16 cellular contexts compared by ENCODE assay signal in the genomic region with DNA sequence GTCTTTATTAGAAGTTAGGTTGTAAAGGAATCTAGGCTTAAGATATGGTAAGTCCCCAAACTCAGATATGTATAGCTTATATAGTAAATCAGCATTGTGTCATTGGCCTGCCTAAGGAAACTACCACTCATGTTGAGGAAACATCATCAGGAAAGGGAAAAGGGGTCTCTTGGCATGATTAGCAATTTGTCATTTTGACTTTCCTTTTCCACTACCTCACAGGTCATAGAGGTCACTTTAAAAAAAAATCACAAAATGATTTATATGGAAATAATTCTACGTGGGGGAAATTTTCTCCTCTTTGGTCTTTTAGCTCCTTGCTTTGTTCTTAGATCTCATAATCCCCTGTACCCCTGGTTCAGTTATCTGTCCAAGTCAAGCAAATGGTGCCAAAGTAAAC.
DNase-seq lines count a peak whose midpoint lies in the region; ATAC-seq and TF ChIP-seq lines count a peak whose summit lies in the region.
"Had no signal": no experiment of that assay in that cellular context is flagged by ENCODE, and none has a peak within 500 bp of the region (broad histone marks: within the 10 kb centered on the region; RNA-seq: fewer than 3 reads in every experiment).

No MANE protein-coding gene starts in this region.

- no peak overlapping the region for H3K4me3 ChIP-seq in lower leg skin (ENCODE audit: low read depth, poor library complexity, severe bottlenecking)
- H3K4me3 ChIP-seq: BLaER1 treated with 17β-estradiol and CSF1 and Interleukin-3, amounts not matched to agents 10 nM and 100 nM had no signal

- intact Hi-C loops in lower leg skin (cut with DNase I; ENCODE audit: low total_unique reads) = no loop called here

- TF ChIP-seq POLR2A in lower leg skin (IDR thresholded peaks at IDR 0.05) = no peak

- peak; percentile 90 for DNase-seq in dermis blood vessel endothelial cell
- DNase-seq in dermis microvascular lymphatic vessel endothelial cell (ENCODE audit: low read depth in 2 of 2) = peak; percentile 83 to 84
- peak; percentile 81 for DNase-seq in glomerular endothelial cell (ENCODE audit: extremely low read depth, low read depth, low spot score)
- DNase-seq in pulmonary artery endothelial cell (ENCODE audit: low read depth, low spot score) = peak; percentile 49
- DNase-seq in lower leg skin (ENCODE audit: low spot score in 2 of 2) = no peak
- DNase-seq in NCI-H1092 (lab: John Stamatoyannopoulos, UW) = no peak
- DNase-seq: 8988T; AML-193; Caco-2; Calu3; CD4-positive, alpha-beta T cell; CD8-positive, alpha-beta T cell; DMS79 treated with DMSO at 0.1 percent for 48 hours; GF-D8 had no signal

- 85 to 91% methylated on average over 1 of the region's 1 CpG for WGBS in lower leg skin, 2 donors

- TF ChIP-seq CTCF in lower leg skin (IDR thresholded peaks at IDR 0.05) = no peak

- ATAC-seq in GM18868 (IDR thresholded peaks at IDR 0.05; ENCODE audit: unreplicated experiment) = no peak
- ATAC-seq: CD8-positive, alpha-beta T cell had no signal

Comparison
In these comparisons a context has a peak if more than half of its experiments do, and no peak if none do; other contexts are left out.
1. DNase-seq: peak in dermis blood vessel endothelial cell (single experiment), dermis microvascular lymphatic vessel endothelial cell (2 of 2), glomerular endothelial cell (single experiment) and pulmonary artery endothelial cell (single experiment); none in lower leg skin (0 of 2) and NCI-H1092 (single experiment).